ENCODE assay signal across 23 cellular contexts in genomic region chr10:101484154-101484748, GRCh38.
"Had no signal": no experiment of that assay in that cellular context is flagged by ENCODE, and none has a peak within 500 bp of the region (broad histone marks: within the 10 kb centered on the region; RNA-seq: fewer than 3 reads in every experiment).

No MANE protein-coding gene starts in this region.

- H3K4me3 ChIP-seq: cardiac muscle cell, hepatocyte, left ventricle myocardium inferior, prostate gland, right atrium auricular region, upper lobe of right lung had no signal

- H3K4me1 Mint-ChIP-seq: immature natural killer cell had no signal

- H3K9me3 ChIP-seq: left ventricle myocardium inferior, prostate gland, right atrium auricular region, upper lobe of right lung had no signal

- H3K27me3 ChIP-seq: hepatocyte, right atrium auricular region, upper lobe of right lung had no signal

- H3K4me3 Mint-ChIP-seq: activated naive CD4-positive, alpha-beta T cell treated with anti-CD3 and anti-CD28 coated beads for 36 hours; immature natural killer cell; mesothelial cell of epicardium; natural killer cell had no signal

- H3K36me3 ChIP-seq: cardiac muscle cell, prostate gland, right atrium auricular region, upper lobe of right lung had no signal

- DNase-seq: activated CD4-positive, alpha-beta T cell treated with anti-CD3 and anti-CD28 coated beads for 4 hours; activated CD4-positive, alpha-beta T cell treated with anti-CD3 and anti-CD28 coated beads, Interleukin-2, amount 50 U/mL, for 48 hours; activated CD4-positive, CD25-positive, alpha-beta regulatory T cell; activated effector memory CD4-positive, alpha-beta T cell treated with Interleukin-2 at 50 U/mL for 16 hours; activated naive CD4-positive, alpha-beta T cell treated with anti-CD3 and anti-CD28 coated beads for 36 hours; activated T-cell treated with anti-CD3 and anti-CD28 coated beads, Interleukin-2, amount 50 U/mL, for 48 hours; amygdala; cortex of kidney; effector CD4-positive, alpha-beta T cell; foreskin melanocyte; immature natural killer cell; left ventricle myocardium inferior; natural killer cell; stimulated activated CD4-positive, alpha-beta T cell treated with anti-CD3 and anti-CD28 coated beads, Interleukin-4, amount 100 ng/mL, for 24 hours; stimulated activated naive CD4-positive, alpha-beta T cell treated with Interleukin-2 at 50 U/mL for 16 hours; T-helper 9 cell; upper lobe of right lung had no signal

- H3K4me1 ChIP-seq: prostate gland, right atrium auricular region had no signal

- H3K27ac Mint-ChIP-seq: activated naive CD4-positive, alpha-beta T cell treated with anti-CD3 and anti-CD28 coated beads for 36 hours; immature natural killer cell; mesothelial cell of epicardium; natural killer cell had no signal

- FAIRE-seq: endothelial cell of umbilical vein had no signal

- H3K27ac ChIP-seq: cardiac muscle cell, hepatocyte, left ventricle myocardium inferior, prostate gland, right atrium auricular region, upper lobe of right lung had no signal

- H3K36me3 Mint-ChIP-seq: natural killer cell had no signal

- H3K9me3 Mint-ChIP-seq: activated naive CD4-positive, alpha-beta T cell treated with anti-CD3 and anti-CD28 coated beads for 36 hours; immature natural killer cell; mesothelial cell of epicardium; natural killer cell had no signal
